Comparison of ENCODE assay signal across 22 cellular contexts in genomic region chr11:13896175-13896989, GRCh38.
A peak's percentile ranks its signal among the peaks of the same experiment; 100 is the strongest.
DNase-seq lines count a peak whose midpoint lies in the region; ATAC-seq, FAIRE-seq and TF ChIP-seq lines count a peak whose summit lies in the region.
"Had no signal": no experiment of that assay in that cellular context is flagged by ENCODE, and none has a peak within 500 bp of the region (broad histone marks: within the 10 kb centered on the region; RNA-seq: fewer than 3 reads in every experiment).

No MANE protein-coding gene starts in this region.

- H3K27ac ChIP-seq in A549 = 0 out of 6 replicates have a peak overlapping the region, but pooled peaks of 1 of the 2 experiments have one; percentile 17
- H3K27ac ChIP-seq in kidney (ENCODE audit: low read depth in 2 of 2, low read length in 2 of 2) = peak overlapping the region in 1 of 2 donors; percentile 18
- no peak overlapping the region for H3K27ac ChIP-seq in lower lobe of right lung
- H3K27ac ChIP-seq: C4-2B, RWPE1, SJSA1 had no signal

- no peak for TF ChIP-seq EP300 in A549 (IDR thresholded peaks at IDR 0.05)

- no peaks in the 10 kb centered on the region for H3K4me1 Mint-ChIP-seq in activated T-helper 1 cell treated with anti-CD3 and anti-CD28 coated beads, Interleukin-12 subunit alpha, Interleukin-12 subunit beta, Interleukin-2, Interleukin-4 antibody, amounts not matched to agents 30 ng/mL and 10 ng/mL and 1 ng/mL, durations not matched to agents 14 hours and 24 hours and 36 hours (ENCODE audit: low read depth)

- no peaks in the 10 kb centered on the region for H3K27me3 ChIP-seq in lower lobe of right lung (ENCODE audit: low read depth)

- peaks cover 11% of the 10 kb centered on the region for H3K27me3 Mint-ChIP-seq in activated T-helper 1 cell treated with anti-CD3 and anti-CD28 coated beads, Interleukin-12 subunit alpha, Interleukin-12 subunit beta, Interleukin-2, Interleukin-4 antibody, amounts not matched to agents 30 ng/mL and 10 ng/mL and 1 ng/mL, durations not matched to agents 14 hours and 24 hours and 36 hours (ENCODE audit: insufficient read depth)

- no peak overlapping the region for H3K9ac ChIP-seq in kidney (ENCODE audit: low read length in 2 of 2)

- H3K9me3 ChIP-seq in A549 = no peaks in the 10 kb centered on the region
- H3K9me3 ChIP-seq in kidney (ENCODE audit: control insufficient read depth in 1 of 2, low read length in 2 of 2) = no peaks in the 10 kb centered on the region
- no peaks in the 10 kb centered on the region for H3K9me3 ChIP-seq in lower lobe of right lung
- H3K9me3 ChIP-seq: SJSA1 had no signal

- no peak for TF ChIP-seq RAD21 in A549 (conservative IDR thresholded peaks at IDR 0.05 in 1 of 2, IDR thresholded peaks at IDR 0.05 in 1 of 2)

- 40% methylated on average over 6 of the region's 6 CpGs for WGBS in A549 (ENCODE audit: missing lambda C conversion rate)

- POLR2A ChIA-PET in A549 (lab: Yijun Ruan, JAX) = no interaction called here

- TF ChIP-seq CTCF in A549 (IDR thresholded peaks at IDR 0.05) = no peak
- TF ChIP-seq CTCF in kidney (IDR thresholded peaks at IDR 0.05; ENCODE audit: borderline replicate concordance, extremely low read depth, insufficient read depth) = no peak
- no peak for TF ChIP-seq CTCF in lower lobe of right lung (IDR thresholded peaks at IDR 0.05)

- no peak overlapping the region for H3K27ac Mint-ChIP-seq in activated T-helper 1 cell treated with anti-CD3 and anti-CD28 coated beads, Interleukin-12 subunit alpha, Interleukin-12 subunit beta, Interleukin-2, Interleukin-4 antibody, amounts not matched to agents 30 ng/mL and 10 ng/mL and 1 ng/mL, durations not matched to agents 14 hours and 24 hours and 36 hours

- H3K36me3 ChIP-seq in kidney (ENCODE audit: control insufficient read depth in 1 of 2, insufficient read depth in 2 of 2, low read length in 2 of 2) (no peaks in the 10 kb centered on the region), lower lobe of right lung (no peaks in the 10 kb centered on the region)
- H3K36me3 ChIP-seq: SJSA1 had no signal

- DNase-seq in A549 (ENCODE audit: low read depth in 1 of 2, low spot score in 1 of 2) (no peak), HTR-8/SVneo (ENCODE audit: insufficient read length, low spot score) (no peak), kidney (no peak), lower lobe of right lung (peak; percentile 76), iPS-NIHi7 (ENCODE audit: extremely low spot score) (no peak)
- no peak for DNase-seq in activated CD8-positive, alpha-beta memory T cell treated with anti-CD3 and anti-CD28 coated beads, Interleukin-2, amount 50 U/mL, for 48 hours
- no peak for DNase-seq in activated T-helper 1 cell treated with anti-CD3 and anti-CD28 coated beads, Interleukin-12 subunit alpha, Interleukin-12 subunit beta, Interleukin-2, Interleukin-4 antibody, amounts not matched to agents 30 ng/mL and 10 ng/mL and 1 ng/mL, durations not matched to agents 14 hours and 24 hours and 36 hours (ENCODE audit: low spot score)
- DNase-seq: DMS153, EL, H7, MV-4-11, NCI-H187 treated with DMSO at 0.1 percent for 48 hours, NCI-H2171, NCI-H446 treated with DMSO at 0.1 percent for 48 hours, PC-3 had no signal

- intact Hi-C loops in kidney (cut with DNase I) = no loop called here
- intact Hi-C loops in lower lobe of right lung (cut with DNase I) = no loop called here
- intact Hi-C loops in activated T-helper 1 cell treated with anti-CD3 and anti-CD28 coated beads, Interleukin-12 subunit alpha, Interleukin-12 subunit beta, Interleukin-2, Interleukin-4 antibody, amounts not matched to agents 30 ng/mL and 10 ng/mL and 1 ng/mL, durations not matched to agents 14 hours and 24 hours and 36 hours (cut with micrococcal nuclease) = no loop called here

- peak overlapping the region; percentile 37; the same call in 2 of the 3 replicates for H3K4me2 ChIP-seq in A549

- FAIRE-seq in A549 (lab: Jason Lieb, UNC) = no peak
- FAIRE-seq in HTR-8/SVneo (lab: Jason Lieb, UNC) = peak; percentile 16
- peak; percentile 81 for FAIRE-seq in kidney (lab: Jason Lieb, UNC)
- FAIRE-seq: A204.1, GM19239 had no signal

- H3K36me3 Mint-ChIP-seq in activated T-helper 1 cell treated with anti-CD3 and anti-CD28 coated beads, Interleukin-12 subunit alpha, Interleukin-12 subunit beta, Interleukin-2, Interleukin-4 antibody, amounts not matched to agents 30 ng/mL and 10 ng/mL and 1 ng/mL, durations not matched to agents 14 hours and 24 hours and 36 hours (ENCODE audit: low read depth) = no peaks in the 10 kb centered on the region
- H3K36me3 Mint-ChIP-seq: IgD-negative memory B cell had no signal

- TF ChIP-seq POLR2A in A549 (IDR thresholded peaks at IDR 0.05; ENCODE audit: low read length) = no peak

- peak in 1 of 2 experiments; percentile 30; a peak in 1 of 6 replicates for ATAC-seq in A549
- ATAC-seq in lower lobe of right lung = peak; percentile 93 to 94
- no peak for ATAC-seq in GM18867 (IDR thresholded peaks at IDR 0.05; ENCODE audit: unreplicated experiment)
- ATAC-seq: PC-3 had no signal

- H3K9me3 Mint-ChIP-seq in activated T-helper 1 cell treated with anti-CD3 and anti-CD28 coated beads, Interleukin-12 subunit alpha, Interleukin-12 subunit beta, Interleukin-2, Interleukin-4 antibody, amounts not matched to agents 30 ng/mL and 10 ng/mL and 1 ng/mL, durations not matched to agents 14 hours and 24 hours and 36 hours = no peaks in the 10 kb centered on the region

- CTCF ChIA-PET in A549 (lab: Yijun Ruan, JAX) = interaction anchor here (0.9 kb wide), 1 partner anchor 11 kb away, joined by 3 read pairs; no protein-coding TSS in a partner anchor

- no peak overlapping the region for H3K4me3 ChIP-seq in A549
- H3K4me3 ChIP-seq in kidney (ENCODE audit: low read length in 2 of 2) = no peak overlapping the region
- no peak overlapping the region for H3K4me3 ChIP-seq in lower lobe of right lung
- H3K4me3 ChIP-seq: SJSA1 had no signal

- peaks cover 14% of the 10 kb centered on the region; the same call in 2 of the 3 replicates for H3K4me1 ChIP-seq in A549
- H3K4me1 ChIP-seq in kidney (ENCODE audit: control insufficient read depth in 1 of 2, insufficient read depth in 1 of 2, low read depth in 1 of 2, low read length in 2 of 2) = peaks cover 9 to 10% of the 10 kb centered on the region in 2 donors
- H3K4me1 ChIP-seq in lower lobe of right lung = no peaks in the 10 kb centered on the region
- H3K4me1 ChIP-seq: SJSA1 had no signal

- H3K4me3 Mint-ChIP-seq in activated T-helper 1 cell treated with anti-CD3 and anti-CD28 coated beads, Interleukin-12 subunit alpha, Interleukin-12 subunit beta, Interleukin-2, Interleukin-4 antibody, amounts not matched to agents 30 ng/mL and 10 ng/mL and 1 ng/mL, durations not matched to agents 14 hours and 24 hours and 36 hours = no peak overlapping the region
- H3K4me3 Mint-ChIP-seq: IgD-negative memory B cell had no signal

TF ChIP-seq in A549, 52 proteins besides CTCF, POLR2A, EP300 and RAD21:
- no peak for TF ChIP-seq CHD4 (IDR thresholded peaks at IDR 0.05; ENCODE audit: borderline replicate concordance)
- no peak for TF ChIP-seq BHLHE40 (IDR thresholded peaks at IDR 0.05; ENCODE audit: low read depth, low read length)
- TF ChIP-seq ZNF302 (CRISPR knock-in tag; IDR thresholded peaks at IDR 0.05) = no peak
- no peak for TF ChIP-seq NPAS2 (CRISPR knock-in tag; IDR thresholded peaks at IDR 0.05; ENCODE audit: borderline replicate concordance)
- no peak for TF ChIP-seq CHD2 (IDR thresholded peaks at IDR 0.05; ENCODE audit: low read length, partially characterized antibody)
- TF ChIP-seq ELK1 (IDR thresholded peaks at IDR 0.05; ENCODE audit: low read depth, low read length) = no peak
- TF ChIP-seq HDAC2 (IDR thresholded peaks at IDR 0.05) = no peak
- no peak for TF ChIP-seq PBX3 (IDR thresholded peaks at IDR 0.05)
- no peak for TF ChIP-seq SMC3 (IDR thresholded peaks at IDR 0.05)
- TF ChIP-seq RFX5 (IDR thresholded peaks at IDR 0.05) = no peak
